Comparison of ENCODE assay signal across 8 cellular contexts in the genomic region with DNA sequence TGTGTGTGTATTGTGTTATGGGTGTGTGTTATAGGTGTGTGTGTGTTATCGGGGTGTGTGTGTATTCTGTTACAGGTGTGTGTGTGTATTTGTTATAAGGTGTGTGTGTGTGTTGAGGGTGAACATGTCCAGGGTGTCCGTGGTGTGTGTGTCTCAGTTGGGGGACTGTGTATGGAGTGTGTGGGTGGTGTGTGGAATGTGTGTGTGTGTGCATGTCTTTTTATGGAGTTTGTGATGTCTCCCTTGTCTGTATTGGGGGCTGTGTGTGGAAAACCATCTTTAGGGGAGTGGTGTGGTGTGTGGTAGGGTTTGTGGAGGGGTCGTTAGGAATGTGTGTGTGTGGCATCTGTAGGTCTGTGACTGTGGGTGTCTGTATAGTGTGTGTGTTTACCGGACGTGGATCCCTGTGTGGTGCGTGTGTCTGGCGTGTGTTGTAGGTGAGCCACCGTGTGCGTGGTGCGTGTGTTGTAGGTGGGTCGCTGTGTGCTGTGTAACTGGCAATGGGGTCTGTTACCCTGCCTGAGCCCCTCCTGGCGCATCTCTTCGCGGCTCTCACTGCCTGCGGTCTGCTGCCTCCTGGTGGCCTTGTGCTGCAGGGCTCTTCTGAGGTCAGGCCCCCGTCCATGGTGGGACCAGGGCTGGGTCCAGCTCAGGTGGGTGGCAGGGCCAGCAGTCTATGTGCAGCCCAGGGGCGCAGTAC.
DNase-seq lines count a peak whose midpoint lies in the region; ATAC-seq, FAIRE-seq and TF ChIP-seq lines count a peak whose summit lies in the region.

No MANE protein-coding gene starts in this region.

- H3K27me3 Mint-ChIP-seq in T-helper 2 cell treated with Interferon-gamma antibody and Interleukin-4, amounts not matched to agents 5 μg/mL and 100 μg/mL, for 36 hours (ENCODE audit: low read depth) = peaks cover 4% of the 10 kb centered on the region

- TF ChIP-seq CTCF in 22Rv1 (IDR thresholded peaks at IDR 0.05) (peak; percentile 81), stomach (IDR thresholded peaks at IDR 0.05) (peak in 4 of 7 experiments; percentile 20 to 65 (median 46))

- no peak overlapping the region for H3K4me3 Mint-ChIP-seq in T-helper 2 cell treated with Interferon-gamma antibody and Interleukin-4, amounts not matched to agents 5 μg/mL and 100 μg/mL, for 36 hours

- 62 to 74% (median 66%) methylated on average over 10 to 17 of the region's 17 CpGs for WGBS in stomach, 5 donors

- H3K4me3 ChIP-seq in stomach = no peak overlapping the region

- peak; percentile 58 for ATAC-seq in left ventricle myocardium superior
- ATAC-seq in HG03457 (IDR thresholded peaks at IDR 0.05; ENCODE audit: unreplicated experiment) = no peak

- no peaks in the 10 kb centered on the region for H3K9me3 Mint-ChIP-seq in T-helper 2 cell treated with Interferon-gamma antibody and Interleukin-4, amounts not matched to agents 5 μg/mL and 100 μg/mL, for 36 hours

- no peak overlapping the region for H3K27ac Mint-ChIP-seq in T-helper 2 cell treated with Interferon-gamma antibody and Interleukin-4, amounts not matched to agents 5 μg/mL and 100 μg/mL, for 36 hours

- no peaks in the 10 kb centered on the region for H3K4me1 Mint-ChIP-seq in T-helper 2 cell treated with Interferon-gamma antibody and Interleukin-4, amounts not matched to agents 5 μg/mL and 100 μg/mL, for 36 hours (ENCODE audit: low read depth)

- no peak for TF ChIP-seq EP300 in stomach (IDR thresholded peaks at IDR 0.05)

- H3K36me3 Mint-ChIP-seq in T-helper 2 cell treated with Interferon-gamma antibody and Interleukin-4, amounts not matched to agents 5 μg/mL and 100 μg/mL, for 36 hours (ENCODE audit: low read depth) = no peaks in the 10 kb centered on the region

- H3K36me3 ChIP-seq in stomach = peaks cover 0 to 29% (median 17%) of the 10 kb centered on the region in 4 donors

- H3K9me3 ChIP-seq in stomach = no peaks in the 10 kb centered on the region

- TF ChIP-seq POLR2A in stomach (IDR thresholded peaks at IDR 0.05) = no peak

- intact Hi-C loops in left ventricle myocardium superior (cut with micrococcal nuclease) (loop anchor here (5.0 kb wide), 1 partner anchor 78 kb away; no protein-coding TSS in a partner anchor), stomach (cut with DNase I; ENCODE audit: low total_unique reads) (loop anchor here (10.0 kb wide), 1 partner anchor 335 kb away; no protein-coding TSS in a partner anchor)

- FAIRE-seq in GM19239 (lab: Jason Lieb, UNC) = no peak

- DNase-seq in GM19239 (ENCODE audit: insufficient read length, low spot score) (peak; percentile 46), left ventricle myocardium superior (peak; percentile 65), stomach (no peak), middle frontal gyrus (ENCODE audit: extremely low spot score, low spot score) (no peak)
- DNase-seq in activated CD8-positive, alpha-beta memory T cell treated with anti-CD3 and anti-CD28 coated beads, Interleukin-2, amount 50 U/mL, for 4 hours = peak; percentile 32
- no peak for DNase-seq in T-helper 2 cell treated with Interferon-gamma antibody and Interleukin-4, amounts not matched to agents 5 μg/mL and 100 μg/mL, for 36 hours (ENCODE audit: low spot score)

- no peaks in the 10 kb centered on the region for H3K27me3 ChIP-seq in stomach

- H3K27ac ChIP-seq in 22Rv1 = no peak overlapping the region
- no peak overlapping the region for H3K27ac ChIP-seq in stomach

- H3K4me1 ChIP-seq in stomach = peaks cover 0 to 16% (median 0%) of the 10 kb centered on the region in 4 donors

Comparison
In these comparisons a context has a peak if more than half of its experiments do, and no peak if none do; other contexts are left out.
1. DNase-seq: peak in GM19239 (single experiment), activated CD8-positive, alpha-beta memory T cell treated with anti-CD3 and anti-CD28 coated beads, Interleukin-2, amount 50 U/mL, for 4 hours (single experiment) and left ventricle myocardium superior (single experiment); none in stomach (single experiment), middle frontal gyrus (single experiment) and T-helper 2 cell treated with Interferon-gamma antibody and Interleukin-4, amounts not matched to agents 5 μg/mL and 100 μg/mL, for 36 hours (single experiment).